Comparison of ENCODE assay signal across 16 cellular contexts in the genomic region with DNA sequence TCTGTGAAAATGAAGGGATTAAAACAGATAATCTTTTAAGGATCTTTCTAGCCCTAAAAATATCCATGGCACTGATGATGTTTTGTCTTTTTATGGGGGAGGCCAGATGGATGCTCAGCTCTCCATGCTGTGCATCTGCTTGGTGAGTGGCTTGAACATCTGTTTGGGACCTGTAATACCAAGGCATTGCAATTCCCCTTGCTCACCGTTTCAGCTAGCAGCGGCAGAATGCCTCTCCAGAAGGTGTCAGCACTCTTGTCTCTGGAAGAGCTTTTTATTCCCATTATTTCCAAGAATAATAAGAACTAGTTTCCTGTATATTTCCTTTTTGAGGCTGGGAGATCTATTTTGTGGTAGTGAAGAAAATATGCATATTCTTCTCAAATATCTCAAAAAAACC.
DNase-seq lines count a peak whose midpoint lies in the region; ATAC-seq and TF ChIP-seq lines count a peak whose summit lies in the region.
"Had no signal": no experiment of that assay in that cellular context is flagged by ENCODE, and none has a peak within 500 bp of the region (broad histone marks: within the 10 kb centered on the region; RNA-seq: fewer than 3 reads in every experiment).

No MANE protein-coding gene starts in this region.

- TF ChIP-seq POLR2A in gastroesophageal sphincter (IDR thresholded peaks at IDR 0.05), result no peak

- no peak for ATAC-seq in gastroesophageal sphincter
- ATAC-seq: GM12878; stimulated activated naive CD8-positive, alpha-beta T cell treated with anti-CD3 and anti-CD28 coated beads, Interleukin-15, amount 100 ng/mL, for 72 hours had no signal

- H3K4me3 ChIP-seq in SJCRH30 (no peak overlapping the region), gastroesophageal sphincter (no peak overlapping the region)
- H3K4me3 ChIP-seq: GM12878, MG63, spleen had no signal

- peaks cover 33% of the 10 kb centered on the region for H3K4me1 ChIP-seq in SJCRH30
- peaks cover 0 to 32% (median 0%) of the 10 kb centered on the region in 3 donors for H3K4me1 ChIP-seq in gastroesophageal sphincter
- H3K4me1 ChIP-seq: spleen had no signal

- TF ChIP-seq CTCF in gastroesophageal sphincter (IDR thresholded peaks at IDR 0.05), result no peak

- DNase-seq in LHCN-M2 (ENCODE audit: low read depth), result peak; percentile 49
- peak; percentile 47 to 75 for DNase-seq in SJCRH30
- no peak for DNase-seq in substantia nigra (lab: John Stamatoyannopoulos, UW)
- DNase-seq in activated CD8-positive, alpha-beta memory T cell treated with anti-CD3 and anti-CD28 coated beads, Interleukin-2, amount 50 U/mL, for 4 hours, result no peak
- DNase-seq in NCI-H146 treated with DMSO at 0.1 percent for 48 hours (lab: John Stamatoyannopoulos, UW; ENCODE audit: unreplicated experiment), result no peak
- no peak for DNase-seq in kidney glomerular epithelial cell (lab: John Stamatoyannopoulos, UW)
- DNase-seq: activated CD4-positive, alpha-beta T cell treated with anti-CD3 and anti-CD28 coated beads, Interleukin-2, amount 10 ng/mL, durations not matched to agents 24 days and 14 days; EL; MG63; NCI-H2029 treated with DMSO at 0.1 percent for 48 hours; ovary; SHP77; spleen; stimulated activated naive CD8-positive, alpha-beta T cell treated with anti-CD3 and anti-CD28 coated beads, Interleukin-15, amount 100 ng/mL, for 72 hours had no signal

- TF ChIP-seq EP300 in gastroesophageal sphincter (IDR thresholded peaks at IDR 0.05), result no peak

- WGBS in gastroesophageal sphincter (ENCODE audit: low coverage in 1 of 2), 2 donors, result 76 to 100% methylated on average over 1 to 2 of the region's 2 CpGs

- no peaks in the 10 kb centered on the region for H3K36me3 ChIP-seq in SJCRH30
- no peaks in the 10 kb centered on the region for H3K36me3 ChIP-seq in gastroesophageal sphincter
- H3K36me3 ChIP-seq: MG63, ovary, spleen had no signal

- H3K27ac ChIP-seq in SJCRH30, result no peak overlapping the region
- peak overlapping the region in 3 of 4 donors; percentile 61 to 73 (median 71) for H3K27ac ChIP-seq in gastroesophageal sphincter
- peak overlapping the region; percentile 80 for H3K27ac ChIP-seq in substantia nigra (ENCODE audit: low read depth, low read length, poor library complexity, severe bottlenecking)
- H3K27ac ChIP-seq: ovary, spleen had no signal

- H3K27me3 ChIP-seq in SJCRH30, result no peaks in the 10 kb centered on the region
- no peaks in the 10 kb centered on the region for H3K27me3 ChIP-seq in gastroesophageal sphincter
- H3K27me3 ChIP-seq: MG63, ovary, spleen had no signal

- H3K9me3 ChIP-seq in SJCRH30 (replicated peaks), result no peaks in the 10 kb centered on the region; the same call in none of the 2 replicates
- H3K9me3 ChIP-seq in gastroesophageal sphincter, result no peaks in the 10 kb centered on the region
- H3K9me3 ChIP-seq: MG63, ovary, spleen had no signal

Comparison
In these comparisons a context has a peak if more than half of its experiments do, and no peak if none do; other contexts are left out.
1. DNase-seq: peak in LHCN-M2 (single experiment) and SJCRH30 (2 of 2); none in substantia nigra (0 of 49), activated CD8-positive, alpha-beta memory T cell treated with anti-CD3 and anti-CD28 coated beads, Interleukin-2, amount 50 U/mL, for 4 hours (single experiment), NCI-H146 treated with DMSO at 0.1 percent for 48 hours (single experiment) and kidney glomerular epithelial cell (single experiment).